In genomic region chr6:55490871-55491270, GRCh38 we compare ENCODE assay signal across 34 cellular contexts.
"Had no signal": no experiment of that assay in that cellular context is flagged by ENCODE, and none has a peak within 500 bp of the region (broad histone marks: within the 10 kb centered on the region; RNA-seq: fewer than 3 reads in every experiment).

No MANE protein-coding gene starts in this region.

- DNase-seq: Kasumi-1, KG1, MG63, NCI-H1048, NCI-H1092 treated with DMSO at 0.1 percent for 48 hours, NCI-H1105 treated with DMSO at 0.1 percent for 48 hours, NCI-H1417, NCI-H1436, NCI-H146, NCI-H1694, NCI-H187 treated with DMSO at 0.1 percent for 48 hours, NCI-H2029, NCI-H2081, NCI-H2171 treated with DMSO at 0.1 percent for 48 hours, NCI-H2227 treated with DMSO at 0.1 percent for 48 hours, NCI-H345, NCI-H446, NCI-H510A, NCI-H524, NCI-H526, NCI-H69, NCI-H748 treated with DMSO at 0.1 percent for 48 hours, NCI-H82, PC-9, SHP77, SIG-M5, SJCRH30 had no signal

- H3K27ac ChIP-seq: PC-9, RWPE1, SJCRH30, SK-N-MC had no signal

- H3K9me3 ChIP-seq: MG63, SJCRH30 had no signal

- H3K27me3 ChIP-seq: MG63, SJCRH30 had no signal

- H2AFZ ChIP-seq: PC-9 had no signal

- H3K36me3 ChIP-seq: MG63, SJCRH30 had no signal

- H3K4me3 ChIP-seq: K562, MG63, PC-9, SJCRH30, SK-N-MC had no signal

- H3K4me1 ChIP-seq: SJCRH30 had no signal

- FAIRE-seq: K562, RCC 7860 had no signal

- H3K4me2 ChIP-seq: PC-9 had no signal

- ATAC-seq: K562, Panc1, Right ventricle myocardium inferior, SK-N-SH treated with all-trans-retinoic acid at 6 μM for 48 hours had no signal
